Comparison of ENCODE assay signal across 9 cellular contexts in genomic region chr11:32259641-32260081, GRCh38.
DNase-seq lines count a peak whose midpoint lies in the region; ATAC-seq and TF ChIP-seq lines count a peak whose summit lies in the region.
"Had no signal": no experiment of that assay in that cellular context is flagged by ENCODE, and none has a peak within 500 bp of the region (broad histone marks: within the 10 kb centered on the region; RNA-seq: fewer than 3 reads in every experiment).

No MANE protein-coding gene starts in this region.

- no peak overlapping the region for H2BK5ac ChIP-seq in neuronal stem cell (ENCODE audit: low read length)

- no peak overlapping the region for H3K27ac ChIP-seq in breast epithelium
- H3K27ac ChIP-seq in lower lobe of right lung = no peak overlapping the region
- no peak overlapping the region for H3K27ac ChIP-seq in neuronal stem cell (replicated peaks; ENCODE audit: low read length)

- no peak overlapping the region for H3K4me3 ChIP-seq in breast epithelium
- H3K4me3 ChIP-seq in lower lobe of right lung = no peak overlapping the region
- no peak overlapping the region for H3K4me3 ChIP-seq in neuronal stem cell (ENCODE audit: low read length in 2 of 2)

- no peaks in the 10 kb centered on the region for H3K9me3 Mint-ChIP-seq in MCF 10A (ENCODE audit: unreplicated experiment)

- H3K4me2 ChIP-seq in neuronal stem cell (ENCODE audit: insufficient read depth, low read length, poor library complexity, severe bottlenecking) = no peak overlapping the region

- H2AK5ac ChIP-seq in neuronal stem cell (ENCODE audit: low read depth, low read length) = no peak overlapping the region

- H3K36me3 ChIP-seq in breast epithelium (no peaks in the 10 kb centered on the region), lower lobe of right lung (no peaks in the 10 kb centered on the region), neuronal stem cell (replicated peaks in 1 of 2; ENCODE audit: control insufficient read depth in 2 of 2, insufficient read depth in 2 of 2, low read length in 2 of 2) (no peaks in the 10 kb centered on the region)

- no peak overlapping the region for H4K91ac ChIP-seq in neuronal stem cell (ENCODE audit: low read depth, low read length, poor library complexity)

- POLR2A ChIA-PET in MCF 10A (lab: Yijun Ruan, JAX) = interaction anchor here (0.5 kb wide), 1 partner anchor 1924 kb away, joined by 3 read pairs; no protein-coding TSS in a partner anchor

- H3K9ac ChIP-seq in neuronal stem cell (ENCODE audit: low read depth, low read length, poor library complexity) = no peak overlapping the region

- H3K27me3 ChIP-seq in breast epithelium (no peaks in the 10 kb centered on the region), lower lobe of right lung (ENCODE audit: low read depth) (no peaks in the 10 kb centered on the region), neuronal stem cell (ENCODE audit: control insufficient read depth in 3 of 3, insufficient read depth in 3 of 3, low read depth in 1 of 3, low read length in 3 of 3) (peaks cover 0 to 2% (median 0%) of the 10 kb centered on the region in 3 experiments)

- BruUV-seq in MCF 10A (replicated peaks; lab: Mats Ljungman, UMichigan) = no TSS peak

- no peaks in the 10 kb centered on the region for H3K79me1 ChIP-seq in neuronal stem cell (ENCODE audit: low read depth, low read length)

- no peak for TF ChIP-seq POLR2A in breast epithelium (IDR thresholded peaks at IDR 0.05)

- no peak overlapping the region for H2BK12ac ChIP-seq in neuronal stem cell (ENCODE audit: low read length)

- no CpG with 5 or more reads among the region's 3 CpGs for WGBS in neuronal stem cell (ENCODE audit: extremely low coverage in 2 of 2, insufficient read length in 2 of 2, insufficient replicate concordance in 1 of 2), 2 donors

- no peak overlapping the region for H3K23ac ChIP-seq in neuronal stem cell (ENCODE audit: low read depth, low read length, poor library complexity)

- H3K4me3 Mint-ChIP-seq in MCF 10A (ENCODE audit: unreplicated experiment) = no peak overlapping the region

- no peak for TF ChIP-seq CTCF in MCF 10A (IDR thresholded peaks at IDR 0.05; ENCODE audit: unreplicated experiment)
- no peak for TF ChIP-seq CTCF in breast epithelium (IDR thresholded peaks at IDR 0.05)
- no peak for TF ChIP-seq CTCF in lower lobe of right lung (IDR thresholded peaks at IDR 0.05)

- no peak overlapping the region for H4K8ac ChIP-seq in neuronal stem cell (ENCODE audit: low read depth, low read length)

- H3K36me3 Mint-ChIP-seq in MCF 10A (ENCODE audit: insufficient read depth, unreplicated experiment) = no peaks in the 10 kb centered on the region

- intact Hi-C loops in MCF 10A (cut with micrococcal nuclease) = no loop called here
- intact Hi-C loops in breast epithelium (cut with DNase I; ENCODE audit: low total_unique reads) = no loop called here
- intact Hi-C loops in lower lobe of right lung (cut with DNase I) = no loop called here

- no peaks in the 10 kb centered on the region for H3K4me1 ChIP-seq in breast epithelium
- H3K4me1 ChIP-seq in lower lobe of right lung = no peaks in the 10 kb centered on the region
- peaks cover 0 to 10% of the 10 kb centered on the region in 2 donors for H3K4me1 ChIP-seq in neuronal stem cell (ENCODE audit: control insufficient read depth in 2 of 2, insufficient read depth in 1 of 2, low read depth in 1 of 2, low read length in 2 of 2)

- peaks cover 31% of the 10 kb centered on the region for H3K27me3 Mint-ChIP-seq in MCF 10A (ENCODE audit: insufficient read depth, unreplicated experiment)

- no peak overlapping the region for H3K4ac ChIP-seq in neuronal stem cell (ENCODE audit: low read length)

- no peak overlapping the region for H3K18ac ChIP-seq in neuronal stem cell (ENCODE audit: low read length)

- H3K9me3 ChIP-seq in breast epithelium = no peaks in the 10 kb centered on the region
- no peaks in the 10 kb centered on the region for H3K9me3 ChIP-seq in lower lobe of right lung
- no peaks in the 10 kb centered on the region for H3K9me3 ChIP-seq in neuronal stem cell (replicated peaks in 1 of 2; ENCODE audit: control insufficient read depth in 2 of 2, insufficient read depth in 1 of 2, low read depth in 1 of 2, low read length in 2 of 2)
- H3K9me3 ChIP-seq: Caco-2 had no signal

- H3K14ac ChIP-seq in neuronal stem cell (ENCODE audit: low read length) = no peak overlapping the region

- no peak overlapping the region for H3K27ac Mint-ChIP-seq in MCF 10A (ENCODE audit: low read depth, unreplicated experiment)

- H2BK120ac ChIP-seq in neuronal stem cell (ENCODE audit: low read depth, low read length) = no peak overlapping the region

- H2BK15ac ChIP-seq in neuronal stem cell (ENCODE audit: low read length) = no peak overlapping the region

- H2AFZ ChIP-seq in neuronal stem cell (ENCODE audit: low read length) = no peak overlapping the region

- H3K4me1 Mint-ChIP-seq in MCF 10A (ENCODE audit: insufficient read depth, unreplicated experiment) = no peaks in the 10 kb centered on the region

- peak; percentile 26 for DNase-seq in MCF 10A (ENCODE audit: unreplicated experiment)
- no peak for DNase-seq in breast epithelium (ENCODE audit: low spot score in 2 of 2)
- peak; percentile 90 for DNase-seq in NCI-H524 treated with DMSO at 0.1 percent for 48 hours (lab: John Stamatoyannopoulos, UW)
- DNase-seq in lower lobe of right lung = peak; percentile 73
- DNase-seq in dedifferentiated amniotic fluid mesenchymal stem cell (ENCODE audit: extremely low spot score) = no peak
- no peak for DNase-seq in neuronal stem cell (ENCODE audit: low spot score)
- no peak for DNase-seq in SW 1271 (lab: John Stamatoyannopoulos, UW)

- peak; percentile 63 for ATAC-seq in HG02840 (IDR thresholded peaks at IDR 0.05; ENCODE audit: low FRiP score, unreplicated experiment)
- ATAC-seq in lower lobe of right lung = peak; percentile 75 to 84

- CTCF ChIA-PET in MCF 10A (lab: Yijun Ruan, JAX) = interaction anchor here (0.6 to 0.9 kb wide), 4 partner anchors 15 to 1023 kb away, joined by 3 to 4 read pairs (median 3); no protein-coding TSS in a partner anchor

Comparison
In these comparisons a context has a peak if more than half of its experiments do, and no peak if none do; other contexts are left out.
1. DNase-seq: peak in MCF 10A (single experiment), NCI-H524 treated with DMSO at 0.1 percent for 48 hours (single experiment) and lower lobe of right lung (single experiment); none in breast epithelium (0 of 2), dedifferentiated amniotic fluid mesenchymal stem cell (single experiment), neuronal stem cell (single experiment) and SW 1271 (0 of 2).